In the genomic region with DNA sequence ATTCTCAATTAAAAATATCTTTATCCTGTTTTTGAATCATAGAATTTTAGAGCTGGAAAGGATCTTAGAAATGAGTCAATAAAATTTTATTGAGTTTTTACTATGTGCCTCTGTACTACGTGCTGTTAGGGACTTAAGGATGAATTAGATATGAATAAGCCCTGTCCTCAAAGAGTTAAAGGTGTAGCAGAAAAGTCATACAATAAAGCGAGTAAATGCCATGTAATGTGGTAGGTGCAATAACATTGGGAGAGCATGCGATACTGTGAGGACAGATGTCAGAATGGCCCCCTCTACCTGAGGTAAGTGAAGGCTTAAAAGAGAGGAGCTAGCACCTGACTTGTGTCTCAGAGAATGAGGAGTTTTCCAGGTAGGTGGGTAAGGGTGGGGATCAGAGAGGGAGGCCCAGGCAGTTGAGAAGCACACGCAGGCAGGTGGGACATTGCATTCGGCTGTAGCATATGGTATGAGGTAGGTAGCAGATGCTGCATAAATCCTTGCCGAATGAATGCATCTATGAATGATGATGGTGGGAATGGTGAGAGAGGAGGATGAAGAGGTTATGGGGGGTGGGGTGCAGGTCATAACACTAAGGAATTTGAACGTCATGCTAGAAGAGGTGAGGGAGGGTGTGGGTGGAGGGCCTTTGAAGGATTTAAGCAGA, we compare ENCODE assay signal across 11 cellular contexts. TPM values are rescaled to one million over a fixed set of nuclear protein-coding genes. Genes with fewer than 3 reads are reported as not detected.
DNase-seq lines count a peak whose midpoint lies in the region; ATAC-seq and TF ChIP-seq lines count a peak whose summit lies in the region.
"Had no signal": no experiment of that assay in that cellular context is flagged by ENCODE, and none has a peak within 500 bp of the region (broad histone marks: within the 10 kb centered on the region; RNA-seq: fewer than 3 reads in every experiment).

No MANE protein-coding gene starts in this region.

- H3K9ac ChIP-seq in DND-41 (ENCODE audit: low read depth, low read length) = no peak overlapping the region
- no peak overlapping the region for H3K9ac ChIP-seq in KMS-11
- H3K9ac ChIP-seq in mesenchymal stem cell (ENCODE audit: low read length) = peak overlapping the region; percentile 81

- H3K4me1 ChIP-seq in DND-41 (ENCODE audit: insufficient read depth, low read length) (peaks cover 8% of the 10 kb centered on the region), KMS-11 (ENCODE audit: low read depth, poor library complexity, severe bottlenecking) (peaks cover 38% of the 10 kb centered on the region), SJSA1 (replicated peaks) (peaks cover 14% of the 10 kb centered on the region), mesenchymal stem cell (ENCODE audit: control insufficient read depth, insufficient read depth, low read depth, low read length) (peaks cover 1% of the 10 kb centered on the region), aorta (ENCODE audit: control insufficient read depth in 1 of 2, insufficient read depth in 2 of 2, low read length in 2 of 2) (no peaks in the 10 kb centered on the region), A673 (ENCODE audit: insufficient read depth, low read length, poor library complexity, severe bottlenecking) (no peaks in the 10 kb centered on the region)

- H3K79me2 ChIP-seq in DND-41 (ENCODE audit: insufficient read depth, low read length) = no peaks in the 10 kb centered on the region
- no peaks in the 10 kb centered on the region for H3K79me2 ChIP-seq in KMS-11 (ENCODE audit: insufficient read depth, low read depth)

- H3K79me1 ChIP-seq in mesenchymal stem cell (replicated peaks; ENCODE audit: low read length, poor library complexity, severe bottlenecking) = no peaks in the 10 kb centered on the region

- no peak overlapping the region for H3K14ac ChIP-seq in mesenchymal stem cell (ENCODE audit: low read length in 2 of 2)

- H2AK5ac ChIP-seq in mesenchymal stem cell (ENCODE audit: low read length, severe bottlenecking) = no peak overlapping the region

- H3K27me3 ChIP-seq in DND-41 (ENCODE audit: insufficient read depth, low read length, poor library complexity) = peaks cover 2% of the 10 kb centered on the region
- no peaks in the 10 kb centered on the region for H3K27me3 ChIP-seq in KMS-11 (ENCODE audit: insufficient read depth, low read depth)
- peaks cover 45% of the 10 kb centered on the region for H3K27me3 ChIP-seq in SJSA1 (replicated peaks)
- H3K27me3 ChIP-seq in mesenchymal stem cell (ENCODE audit: control insufficient read depth in 1 of 2, insufficient read depth in 1 of 2, low read length in 2 of 2) = peaks cover 2 to 15% of the 10 kb centered on the region in 2 experiments
- H3K27me3 ChIP-seq in aorta (ENCODE audit: control insufficient read depth in 1 of 2, insufficient read depth in 2 of 2, low read length in 1 of 2) = no peaks in the 10 kb centered on the region
- H3K27me3 ChIP-seq in A673 (replicated peaks; ENCODE audit: insufficient read depth, low read depth, low read length, poor library complexity) = no peaks in the 10 kb centered on the region
- H3K27me3 ChIP-seq: sigmoid colon, thyroid gland had no signal

- H3K23ac ChIP-seq in mesenchymal stem cell (ENCODE audit: low read length in 2 of 2) = no peak overlapping the region

- H2AFZ ChIP-seq in DND-41 (ENCODE audit: low read depth, low read length) (0 out of 2 replicates have a peak overlapping the region, but pooled peaks have one; percentile 22), KMS-11 (ENCODE audit: low read depth) (peak overlapping the region; percentile 72; the same call in 1 of the 2 replicates), mesenchymal stem cell (ENCODE audit: low read depth, low read length) (no peak overlapping the region)

- H3K4me2 ChIP-seq in DND-41 (ENCODE audit: insufficient read depth, low read length) (peak overlapping the region; percentile 54; the same call in 1 of the 2 replicates), KMS-11 (peak overlapping the region; percentile 48; the same call in 1 of the 2 replicates), mesenchymal stem cell (ENCODE audit: low read length, poor library complexity, severe bottlenecking) (no peak overlapping the region)

- no peak overlapping the region for H3K4ac ChIP-seq in mesenchymal stem cell (ENCODE audit: low read depth in 1 of 2, low read length in 2 of 2)

- H4K91ac ChIP-seq in mesenchymal stem cell (ENCODE audit: low read length) = no peak overlapping the region

- no peak overlapping the region for H3K4me3 ChIP-seq in DND-41 (ENCODE audit: low read depth in 1 of 2, low read length in 2 of 2)
- no peak overlapping the region for H3K4me3 ChIP-seq in KMS-11 (IDR thresholded peaks at IDR 0.05; ENCODE audit: insufficient read depth, low read depth, low read length)
- H3K4me3 ChIP-seq in SJSA1 = no peak overlapping the region
- H3K4me3 ChIP-seq in mesenchymal stem cell (ENCODE audit: insufficient read depth in 1 of 2, low read depth in 1 of 2, low read length in 2 of 2) = no peak overlapping the region
- no peak overlapping the region for H3K4me3 ChIP-seq in aorta (ENCODE audit: low read length in 2 of 2)
- no peak overlapping the region for H3K4me3 ChIP-seq in A673 (ENCODE audit: low read depth, low read length, poor library complexity, severe bottlenecking)
- H3K4me3 ChIP-seq: thyroid gland had no signal

- DNase-seq in DND-41 (no peak), SJSA1 (ENCODE audit: low read depth in 1 of 2, low spot score in 2 of 2) (peak; percentile 76 to 81), mesenchymal stem cell (no peak), aorta (no peak), A673 (ENCODE audit: low spot score) (no peak)

- H3K27ac ChIP-seq in DND-41 (ENCODE audit: low read length) (no peak overlapping the region), KMS-11 (no peak overlapping the region), SJSA1 (no peak overlapping the region), mesenchymal stem cell (ENCODE audit: low read length, poor library complexity, severe bottlenecking) (no peak overlapping the region), aorta (ENCODE audit: low read depth in 1 of 2, low read length in 2 of 2) (no peak overlapping the region), A673 (ENCODE audit: low read depth, low read length, poor library complexity, severe bottlenecking) (no peak overlapping the region)
- H3K27ac ChIP-seq: WERI-Rb-1 had no signal

- H4K8ac ChIP-seq in mesenchymal stem cell (ENCODE audit: low read length) = no peak overlapping the region

- H2BK120ac ChIP-seq in mesenchymal stem cell (ENCODE audit: low read depth, low read length) = no peak overlapping the region

- no peak overlapping the region for H2BK15ac ChIP-seq in mesenchymal stem cell (ENCODE audit: low read depth, poor library complexity, severe bottlenecking)

- intact Hi-C loops in aorta (cut with DNase I) = loop anchor here (1.0 to 5.0 kb wide), 4 partner anchors 75 to 124 kb away; a partner anchor contains a TSS
- intact Hi-C loops in A673 (cut with micrococcal nuclease; ENCODE audit: unreplicated experiment) = loop anchor here (1.0 kb wide), 2 partner anchors 75 to 103 kb away; no protein-coding TSS in a partner anchor

- CTCF ChIA-PET in A673 (lab: Charles Lee) = interaction anchor here (1.0 kb wide), 1 partner anchor 76 kb away, joined by 3 read pairs; no protein-coding TSS in a partner anchor

- BruUV-seq in A673 (replicated peaks; lab: Mats Ljungman, UMichigan) = no TSS peak

- no peak overlapping the region for H2BK12ac ChIP-seq in mesenchymal stem cell (ENCODE audit: low read length in 2 of 2)

- no peak for TF ChIP-seq CTCF in DND-41 (IDR thresholded peaks at IDR 0.05; ENCODE audit: borderline replicate concordance, extremely low read depth, low read length, poor library complexity, severe bottlenecking)
- TF ChIP-seq CTCF in KMS-11 (conservative IDR thresholded peaks at IDR 0.05; ENCODE audit: low read depth, low read length) = no peak
- no peak for TF ChIP-seq CTCF in A673 (conservative IDR thresholded peaks at IDR 0.05; ENCODE audit: low read depth, low read length)

- H4K20me1 ChIP-seq in DND-41 (ENCODE audit: insufficient read depth, low read length) (no peaks in the 10 kb centered on the region), KMS-11 (ENCODE audit: insufficient read depth) (no peaks in the 10 kb centered on the region)

- H2BK5ac ChIP-seq in mesenchymal stem cell (ENCODE audit: low read depth, low read length, poor library complexity, severe bottlenecking) = no peak overlapping the region

- POLR2A ChIA-PET in A673 (lab: Charles Lee; ENCODE audit: low non-redundant PET) = no interaction called here

- 80% methylated on average over 7 of the region's 7 CpGs for WGBS in mesenchymal stem cell
- 68 to 70% methylated on average over 7 of the region's 7 CpGs for WGBS in aorta, 2 donors

- no peak overlapping the region for H3K18ac ChIP-seq in mesenchymal stem cell (ENCODE audit: low read depth in 1 of 2, low read length in 2 of 2)

- H3K36me3 ChIP-seq in DND-41 (ENCODE audit: insufficient read depth, low read length) (no peaks in the 10 kb centered on the region), KMS-11 (ENCODE audit: insufficient read depth) (no peaks in the 10 kb centered on the region), SJSA1 (no peaks in the 10 kb centered on the region), mesenchymal stem cell (ENCODE audit: control insufficient read depth in 1 of 2, insufficient read depth in 2 of 2, low read depth in 1 of 2, low read length in 2 of 2) (no peaks in the 10 kb centered on the region), aorta (ENCODE audit: control insufficient read depth in 1 of 2, insufficient read depth in 2 of 2, low read length in 1 of 2) (no peaks in the 10 kb centered on the region), A673 (ENCODE audit: insufficient read depth, low read length, poor library complexity, severe bottlenecking) (no peaks in the 10 kb centered on the region)
- H3K36me3 ChIP-seq: sigmoid colon, thyroid gland, WERI-Rb-1 had no signal

- ATAC-seq in DND-41 (ENCODE audit: insufficient read depth, low read depth) (no peak), aorta (ENCODE audit: low FRiP score) (no peak), GM18519 (IDR thresholded peaks at IDR 0.05; ENCODE audit: low FRiP score, unreplicated experiment) (no peak), GM18868 (IDR thresholded peaks at IDR 0.05; ENCODE audit: unreplicated experiment) (no peak)

- H3K9me3 ChIP-seq in DND-41 (ENCODE audit: insufficient read depth, low read length, severe bottlenecking) (no peaks in the 10 kb centered on the region), SJSA1 (replicated peaks) (no peaks in the 10 kb centered on the region), mesenchymal stem cell (ENCODE audit: control insufficient read depth, low read length) (no peaks in the 10 kb centered on the region), aorta (ENCODE audit: control insufficient read depth, low read length) (no peaks in the 10 kb centered on the region), A673 (ENCODE audit: low read depth, low read length, poor library complexity, severe bottlenecking) (no peaks in the 10 kb centered on the region)
- H3K9me3 ChIP-seq: sigmoid colon, thyroid gland had no signal

RNA-seq across cellular contexts. Expression of a gene that starts 35.4 kb away (rescaled TPM):
- 275 and 410 TPM in 2 replicates for total RNA-seq in SJSA1 (2014; rRNA removed; shearing (Covaris generic))
- polyA plus RNA-seq in mesenchymal stem cell (2013, experiment 1 of 2) = 6.5 TPM
- polyA plus RNA-seq in mesenchymal stem cell (2013, experiment 2 of 2) = 5.7 TPM
- total RNA-seq in aorta (1 to 10 TPM; 3.9 to 5.4 TPM), A673 (2021) (7.7 and 13.6 TPM in 2 replicates)
- 10 to 100 TPM in 1 of 2 donors, 1 to 10 TPM in 1; 3.4 to 19.3 TPM for polyA plus RNA-seq in aorta

RNA-seq across cellular contexts. Expression of a gene that starts 59.4 kb away (rescaled TPM):
- 420 and 508 TPM in 2 replicates for total RNA-seq in SJSA1 (2014; rRNA removed; shearing (Covaris generic))
- polyA plus RNA-seq in mesenchymal stem cell (2013, experiment 1 of 2) = 136 TPM
- 129 TPM for polyA plus RNA-seq in mesenchymal stem cell (2013, experiment 2 of 2)
- 100 to 1,000 TPM; 187 to 252 TPM for total RNA-seq in aorta
- polyA plus RNA-seq in aorta = 10 to 100 TPM; 51.2 to 91.7 TPM
- total RNA-seq in A673 (2021) = 115 and 132 TPM in 2 replicates

Comparison
In these comparisons a context has a peak if more than half of its experiments do, and no peak if none do; other contexts are left out.
1. DNase-seq: peak in SJSA1 (2 of 2); none in DND-41 (single experiment), mesenchymal stem cell (single experiment), aorta (0 of 2) and A673 (single experiment).
2. RNA of a gene that starts 35.4 kb away (total RNA-seq): 275 to 410 TPM in SJSA1; 7.7 to 13.6 TPM in A673 and 3.9 to 5.4 TPM in aorta; every median in the first group is over 10 times any median in the second.